Comparison of ENCODE assay signal across 2 cellular contexts in genomic region chr9:91382298-91382697, GRCh38.
A peak's percentile ranks its signal among the peaks of the same experiment; 100 is the strongest.
TF ChIP-seq lines count a peak whose summit lies in the region.

No MANE protein-coding gene starts in this region.

TF ChIP-seq in IMR-90, 13 proteins besides CTCF, POLR2A, EP300 and RAD21:
- TF ChIP-seq ELK1 (IDR thresholded peaks at IDR 0.05; ENCODE audit: borderline replicate concordance, low read depth, low read length) (no peak), CEBPB (IDR thresholded peaks at IDR 0.05; ENCODE audit: low read depth, low read length) (peak; percentile 65), BHLHE40 (IDR thresholded peaks at IDR 0.05; ENCODE audit: low read depth, low read length) (no peak), MAFK (IDR thresholded peaks at IDR 0.05; ENCODE audit: low read depth, low read length) (no peak), MAZ (IDR thresholded peaks at IDR 0.05; ENCODE audit: borderline replicate concordance, low read depth, low read length) (no peak), NFE2L2 (IDR thresholded peaks at IDR 0.05; ENCODE audit: low read depth, low read length) (no peak)

TF ChIP-seq in K562, 482 proteins besides CTCF, POLR2A, EP300 and RAD21:
- TF ChIP-seq NR2C1 (IDR thresholded peaks at IDR 0.05) (no peak), NR2C1 (tag; IDR thresholded peaks at IDR 0.05) (no peak), ATF3 (IDR thresholded peaks at IDR 0.05) (peak; percentile 17; the same call in 1 of the 2 replicates), ATF3 (CRISPR knock-in tag; conservative IDR thresholded peaks at IDR 0.05) (no peak), CEBPG (CRISPR knock-in tag; IDR thresholded peaks at IDR 0.05) (no peak), CEBPG (tag; conservative IDR thresholded peaks at IDR 0.05 in 1 of 2, IDR thresholded peaks at IDR 0.05 in 1 of 2) (peak in 1 of 2 experiments; percentile 68; a peak in 2 of 4 replicates), ARID3B (CRISPR knock-in tag; IDR thresholded peaks at IDR 0.05; ENCODE audit: borderline replicate concordance) (no peak), TFAP4 (CRISPR knock-in tag; IDR thresholded peaks at IDR 0.05; ENCODE audit: borderline replicate concordance) (no peak), ZFP1 (CRISPR knock-in tag; IDR thresholded peaks at IDR 0.05) (no peak), RBM15 (IDR thresholded peaks at IDR 0.05; ENCODE audit: insufficient read depth, low read length) (no peak), ZNF12 (CRISPR knock-in tag; IDR thresholded peaks at IDR 0.05) (no peak), HDAC6 (IDR thresholded peaks at IDR 0.05; ENCODE audit: low read depth, low read length) (no peak), WHSC1 (IDR thresholded peaks at IDR 0.05; ENCODE audit: low read length) (no peak), CREM (IDR thresholded peaks at IDR 0.05; ENCODE audit: low read depth) (no peak), CREB3 (tag; conservative IDR thresholded peaks at IDR 0.05; ENCODE audit: low read depth) (no peak), ETV5 (CRISPR knock-in tag; IDR thresholded peaks at IDR 0.05; ENCODE audit: low read depth) (no peak), HDAC3 (IDR thresholded peaks at IDR 0.05; ENCODE audit: borderline replicate concordance, partially characterized antibody) (no peak)
- TF ChIP-seq, protein P1, sequence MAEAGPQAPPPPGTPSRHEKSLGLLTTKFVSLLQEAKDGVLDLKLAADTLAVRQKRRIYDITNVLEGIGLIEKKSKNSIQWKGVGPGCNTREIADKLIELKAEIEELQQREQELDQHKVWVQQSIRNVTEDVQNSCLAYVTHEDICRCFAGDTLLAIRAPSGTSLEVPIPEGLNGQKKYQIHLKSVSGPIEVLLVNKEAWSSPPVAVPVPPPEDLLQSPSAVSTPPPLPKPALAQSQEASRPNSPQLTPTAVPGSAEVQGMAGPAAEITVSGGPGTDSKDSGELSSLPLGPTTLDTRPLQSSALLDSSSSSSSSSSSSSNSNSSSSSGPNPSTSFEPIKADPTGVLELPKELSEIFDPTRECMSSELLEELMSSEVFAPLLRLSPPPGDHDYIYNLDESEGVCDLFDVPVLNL (CRISPR knock-in tag; IDR thresholded peaks at IDR 0.05; ENCODE audit: low read depth), result no peak
